In genomic region chr2:3362686-3363085, GRCh38 we compare ENCODE assay signal across 1 cellular context.
TF ChIP-seq lines count a peak whose summit lies in the region.

No MANE protein-coding gene starts in this region.

TF ChIP-seq in HepG2, 621 proteins besides CTCF, POLR2A, EP300 and RAD21:
- TF ChIP-seq CENPT (CRISPR knock-in tag; IDR thresholded peaks at IDR 0.05; ENCODE audit: low read depth) = 0 out of 2 replicates have a peak, but pooled peaks have one; percentile 42
- no peak for TF ChIP-seq CREB1 (IDR thresholded peaks at IDR 0.05)
- no peak for TF ChIP-seq CREB1 (CRISPR knock-in tag; IDR thresholded peaks at IDR 0.05)
- no peak for TF ChIP-seq ZNF644 (CRISPR knock-in tag; IDR thresholded peaks at IDR 0.05; ENCODE audit: low read depth)
